19 cellular contexts compared by ENCODE assay signal in the genomic region with DNA sequence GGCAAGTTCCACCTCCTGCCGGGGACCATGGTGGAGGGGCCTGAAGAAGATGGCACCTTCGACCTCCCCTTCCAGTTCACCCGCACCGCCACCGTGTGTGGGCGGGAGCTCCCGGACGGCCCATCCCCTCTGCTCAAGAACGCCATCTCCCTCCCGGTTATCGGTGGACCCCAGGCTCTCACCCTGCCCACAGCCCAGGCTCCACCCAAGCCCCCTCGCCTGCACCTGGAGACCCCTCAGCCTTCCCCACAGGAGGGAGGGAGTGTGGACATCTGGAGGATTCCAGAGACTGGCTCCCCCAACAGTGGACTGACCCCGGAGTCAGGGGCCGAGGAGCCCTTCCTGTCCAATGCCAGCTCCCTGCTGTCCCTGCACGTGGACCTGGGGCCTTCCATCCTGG. TPM values are rescaled to one million over a fixed set of nuclear protein-coding genes. Genes with fewer than 3 reads are reported as not detected.
DNase-seq lines count a peak whose midpoint lies in the region; ATAC-seq and TF ChIP-seq lines count a peak whose summit lies in the region.
"Had no signal": no experiment of that assay in that cellular context is flagged by ENCODE, and none has a peak within 500 bp of the region (broad histone marks: within the 10 kb centered on the region; RNA-seq: fewer than 3 reads in every experiment).

No MANE protein-coding gene starts in this region.

- H3K27ac Mint-ChIP-seq in WTC11 = no peak overlapping the region
- no peak overlapping the region for H3K27ac Mint-ChIP-seq in CD4-positive, alpha-beta memory T cell
- H3K27ac Mint-ChIP-seq: CD8-positive, alpha-beta T cell had no signal

- no peak overlapping the region for H3K18ac ChIP-seq in neuronal stem cell (ENCODE audit: low read length)

- H3K4me1 ChIP-seq in heart right ventricle (peaks cover 0 to 67% (median 48%) of the 10 kb centered on the region in 9 donors), neuronal stem cell (ENCODE audit: control insufficient read depth in 2 of 2, insufficient read depth in 1 of 2, low read depth in 1 of 2, low read length in 2 of 2) (peaks cover 8 to 13% of the 10 kb centered on the region in 2 donors), transverse colon (peaks cover 10 to 32% (median 18%) of the 10 kb centered on the region in 4 donors)
- H3K4me1 ChIP-seq in CD4-positive, alpha-beta memory T cell (ENCODE audit: insufficient read depth, low read length) = peaks cover 2% of the 10 kb centered on the region

- H3K9me3 ChIP-seq in heart right ventricle (no peaks in the 10 kb centered on the region), neuronal stem cell (replicated peaks in 1 of 2; ENCODE audit: control insufficient read depth in 2 of 2, insufficient read depth in 1 of 2, low read depth in 1 of 2, low read length in 2 of 2) (no peaks in the 10 kb centered on the region), transverse colon (no peaks in the 10 kb centered on the region)
- no peaks in the 10 kb centered on the region for H3K9me3 ChIP-seq in CD4-positive, alpha-beta memory T cell (ENCODE audit: control insufficient read depth in 1 of 2, low read length in 2 of 2)
- H3K9me3 ChIP-seq: BLaER1 treated with 17β-estradiol and CSF1 and Interleukin-3, amounts not matched to agents 10 nM and 100 nM had no signal

- no peak overlapping the region for H2AFZ ChIP-seq in neuronal stem cell (ENCODE audit: low read length)

- no peak overlapping the region for H2BK12ac ChIP-seq in neuronal stem cell (ENCODE audit: low read length)

- peak overlapping the region; percentile 91 for H3K23ac ChIP-seq in neuronal stem cell (ENCODE audit: low read depth, low read length, poor library complexity)

- peaks cover 17% of the 10 kb centered on the region for H3K36me3 Mint-ChIP-seq in WTC11
- H3K36me3 Mint-ChIP-seq in CD4-positive, alpha-beta memory T cell = no peaks in the 10 kb centered on the region
- H3K36me3 Mint-ChIP-seq: CD8-positive, alpha-beta T cell had no signal

- no peaks in the 10 kb centered on the region for H3K27me3 ChIP-seq in heart right ventricle
- no peaks in the 10 kb centered on the region for H3K27me3 ChIP-seq in neuronal stem cell (ENCODE audit: control insufficient read depth in 3 of 3, insufficient read depth in 3 of 3, low read depth in 1 of 3, low read length in 3 of 3)
- H3K27me3 ChIP-seq in transverse colon = no peaks in the 10 kb centered on the region
- no peaks in the 10 kb centered on the region for H3K27me3 ChIP-seq in CD4-positive, alpha-beta memory T cell (ENCODE audit: insufficient read depth, low read length)
- H3K27me3 ChIP-seq: BLaER1 treated with 17β-estradiol and CSF1 and Interleukin-3, amounts not matched to agents 10 nM and 100 nM had no signal

- intact Hi-C loops in left ventricle myocardium superior (cut with micrococcal nuclease) = no loop called here
- intact Hi-C loops in heart right ventricle (cut with DNase I) = no loop called here
- intact Hi-C loops in transverse colon (cut with DNase I; ENCODE audit: low total_unique reads) = no loop called here
- intact Hi-C loops in CD4-positive, alpha-beta memory T cell (cut with micrococcal nuclease) = no loop called here

- 81 to 82% methylated on average over 14 to 15 of the region's 15 CpGs for WGBS in heart right ventricle, 2 donors
- no CpG with 5 or more reads among the region's 15 CpGs for WGBS in neuronal stem cell (ENCODE audit: extremely low coverage in 2 of 2, insufficient read length in 2 of 2, insufficient replicate concordance in 1 of 2), 2 donors
- 84% methylated on average over 15 of the region's 15 CpGs; no CpG with 5 or more reads in 1 of the 2 donors for WGBS in transverse colon (ENCODE audit: low coverage in 1 of 2), 2 donors

- H2AK5ac ChIP-seq in neuronal stem cell (ENCODE audit: low read depth, low read length) = no peak overlapping the region

- peaks cover 24% of the 10 kb centered on the region for H3K4me1 Mint-ChIP-seq in WTC11
- peaks cover 0 to 1% (median under 1%) of the 10 kb centered on the region in 4 donors for H3K4me1 Mint-ChIP-seq in CD4-positive, alpha-beta memory T cell

- H3K4me3 Mint-ChIP-seq in WTC11 = no peak overlapping the region
- no peak overlapping the region for H3K4me3 Mint-ChIP-seq in CD4-positive, alpha-beta memory T cell
- H3K4me3 Mint-ChIP-seq: CD8-positive, alpha-beta T cell had no signal

- no peaks in the 10 kb centered on the region for H3K9me3 Mint-ChIP-seq in WTC11
- H3K9me3 Mint-ChIP-seq in CD4-positive, alpha-beta memory T cell = no peaks in the 10 kb centered on the region
- H3K9me3 Mint-ChIP-seq: CD8-positive, alpha-beta T cell had no signal

- no peak for TF ChIP-seq CTCF in heart right ventricle (IDR thresholded peaks at IDR 0.05)
- no peak for TF ChIP-seq CTCF in transverse colon (IDR thresholded peaks at IDR 0.05)
- TF ChIP-seq CTCF in WTC11 (IDR thresholded peaks at IDR 0.05) = no peak

- in situ Hi-C loops in transverse colon (cut with MboI; ENCODE audit: low pct_ligation_motif_present in 1 of 4, low pct_unique_long_range_greater_than_20kb in 1 of 4, low sequenced_read_pairs in 3 of 4) = loop anchor here in 2 of 4 donors (10.0 kb wide), 1 partner anchor 46 kb away; no protein-coding TSS in a partner anchor

- no peak overlapping the region for H3K4me3 ChIP-seq in heart right ventricle
- H3K4me3 ChIP-seq in neuronal stem cell (ENCODE audit: low read length in 2 of 2) = no peak overlapping the region
- H3K4me3 ChIP-seq in transverse colon = no peak overlapping the region
- no peak overlapping the region for H3K4me3 ChIP-seq in CD4-positive, alpha-beta memory T cell (ENCODE audit: low read length in 2 of 2)
- H3K4me3 ChIP-seq: BLaER1 treated with 17β-estradiol and CSF1 and Interleukin-3, amounts not matched to agents 10 nM and 100 nM had no signal

- CTCF ChIA-PET in WTC11 (lab: Charles Lee) = interaction anchor here (13.2 kb wide), 1 partner anchor 11 kb away, joined by 232 read pairs; the partner anchor contains the start of gene DPF2
- CTCF ChIA-PET in CD4-positive, alpha-beta memory T cell (lab: Charles Lee; ENCODE audit: partially characterized antibody) = interaction anchor here (1.3 to 1.9 kb wide), 2 partner anchors 9 to 12 kb away, joined by 3 to 7 read pairs; partner anchors contain the start of gene DPF2

- no peak overlapping the region for H3K9ac ChIP-seq in neuronal stem cell (ENCODE audit: low read depth, low read length, poor library complexity)

- ATAC-seq in left ventricle myocardium superior (no peak), heart right ventricle (no peak), WTC11 (no peak), HG03097 (IDR thresholded peaks at IDR 0.05; ENCODE audit: low FRiP score, unreplicated experiment) (no peak)
- ATAC-seq: CD8-positive, alpha-beta T cell had no signal

- no peak overlapping the region for H2BK5ac ChIP-seq in neuronal stem cell (ENCODE audit: low read length)

- H3K4ac ChIP-seq in neuronal stem cell (ENCODE audit: low read length) = no peak overlapping the region

- H4K91ac ChIP-seq in neuronal stem cell (ENCODE audit: low read depth, low read length, poor library complexity) = no peak overlapping the region

- no peak overlapping the region for H3K4me2 ChIP-seq in neuronal stem cell (ENCODE audit: insufficient read depth, low read length, poor library complexity, severe bottlenecking)

- peaks cover 3% of the 10 kb centered on the region for H3K79me1 ChIP-seq in neuronal stem cell (ENCODE audit: low read depth, low read length)

- peak; percentile 23 for DNase-seq in left ventricle myocardium superior
- DNase-seq in heart right ventricle = no peak
- DNase-seq in neuronal stem cell (ENCODE audit: low spot score) = no peak
- no peak for DNase-seq in transverse colon
- no peak for DNase-seq in WTC11 (ENCODE audit: low spot score)
- no peak for DNase-seq in CD4-positive, alpha-beta memory T cell
- DNase-seq: 8988T; Calu3; CD8-positive, alpha-beta T cell; DMS153; MV-4-11; NCI-H1105 treated with DMSO at 0.1 percent for 48 hours; NCI-H2029 treated with DMSO at 0.1 percent for 48 hours; NCI-H446; NCI-H526; OCI-M1; Right ventricle myocardium superior had no signal

- H2BK15ac ChIP-seq in neuronal stem cell (ENCODE audit: low read length) = peak overlapping the region; percentile 67

- H3K36me3 ChIP-seq in heart right ventricle = peaks cover 0 to 41% (median 13%) of the 10 kb centered on the region in 9 donors
- peaks cover 6 to 24% of the 10 kb centered on the region in 2 donors for H3K36me3 ChIP-seq in neuronal stem cell (replicated peaks in 1 of 2; ENCODE audit: control insufficient read depth in 2 of 2, insufficient read depth in 2 of 2, low read length in 2 of 2)
- peaks cover 0 to 15% (median 7%) of the 10 kb centered on the region in 4 donors for H3K36me3 ChIP-seq in transverse colon
- no peaks in the 10 kb centered on the region for H3K36me3 ChIP-seq in CD4-positive, alpha-beta memory T cell (ENCODE audit: insufficient read depth, low read length)

- no peak overlapping the region for H2BK120ac ChIP-seq in neuronal stem cell (ENCODE audit: low read depth, low read length)

- POLR2A ChIA-PET in WTC11 (lab: Charles Lee) = no interaction called here
- POLR2A ChIA-PET in CD4-positive, alpha-beta memory T cell (lab: Charles Lee; ENCODE audit: partially characterized antibody) = no interaction called here

- no peak overlapping the region for H3K14ac ChIP-seq in neuronal stem cell (ENCODE audit: low read length)

- TF ChIP-seq EP300 in transverse colon (IDR thresholded peaks at IDR 0.05; ENCODE audit: low read depth) = no peak

- no peak for TF ChIP-seq POLR2A in transverse colon (IDR thresholded peaks at IDR 0.05)

- no peaks in the 10 kb centered on the region for H3K27me3 Mint-ChIP-seq in WTC11 (ENCODE audit: low read depth)
- peaks cover 2 to 12% of the 10 kb centered on the region in 2 donors for H3K27me3 Mint-ChIP-seq in CD4-positive, alpha-beta memory T cell

- H3K27ac ChIP-seq in heart right ventricle (peak overlapping the region in 3 of 10 donors; percentile 1 to 60 (median 48)), neuronal stem cell (replicated peaks; ENCODE audit: low read length) (no peak overlapping the region), transverse colon (peak overlapping the region in 3 of 4 donors; percentile 4 to 36 (median 18))
- H3K27ac ChIP-seq in CD4-positive, alpha-beta memory T cell (ENCODE audit: low read depth, low read length) = no peak overlapping the region
- H3K27ac ChIP-seq: BLaER1 treated with 17β-estradiol and CSF1 and Interleukin-3, amounts not matched to agents 10 nM and 100 nM had no signal

- no peak overlapping the region for H4K8ac ChIP-seq in neuronal stem cell (ENCODE audit: low read depth, low read length)

RNA-seq across cellular contexts. Expression of gene CDC42EP2, which starts 6.4 kb away (rescaled TPM):
- total RNA-seq in left ventricle myocardium superior = 13.0 TPM
- total RNA-seq in heart right ventricle = 10 to 100 TPM in 4 of 10 donors, 1 to 10 TPM in 6; 3.9 to 21.9 (median 9.0) TPM
- 10 to 100 TPM; 13.2 to 21.1 TPM for polyA plus RNA-seq in heart right ventricle
- polyA plus RNA-seq in neuronal stem cell (2013, experiment 1 of 2) = 1.4 TPM
- polyA plus RNA-seq in neuronal stem cell (2013, experiment 2 of 2) = 1.6 TPM
- total RNA-seq in transverse colon = 10 to 100 TPM in 3 of 4 donors, 1 to 10 TPM in 1; 9.1 to 22.7 (median 14.5) TPM
- total RNA-seq in WTC11 (2021) = 11.0 to 15.2 TPM (median 11.5 TPM) in 3 replicates
- total RNA-seq in CD4-positive, alpha-beta memory T cell = under 1 TPM; 0.55 to 0.67 TPM
- not detected for polyA plus RNA-seq in CD4-positive, alpha-beta memory T cell

RNA-seq across cellular contexts. Expression of gene DPF2, which starts 12.6 kb away (rescaled TPM):
- total RNA-seq in left ventricle myocardium superior (53.9 TPM), heart right ventricle (10 to 100 TPM; 37.4 to 63.4 (median 50.6) TPM), transverse colon (10 to 100 TPM; 29.1 to 50.9 (median 37.6) TPM), WTC11 (2021) (59.0 to 71.0 TPM (median 66.3 TPM) in 3 replicates)
- polyA plus RNA-seq in heart right ventricle = 10 to 100 TPM; 24.9 to 32.6 TPM
- polyA plus RNA-seq in neuronal stem cell (2013, experiment 1 of 2) = 78.6 TPM
- polyA plus RNA-seq in neuronal stem cell (2013, experiment 2 of 2) = 77.3 TPM
- total RNA-seq in CD4-positive, alpha-beta memory T cell = 100 to 1,000 TPM; 101 to 102 TPM
- polyA plus RNA-seq in CD4-positive, alpha-beta memory T cell = 10 to 100 TPM; 65.1 to 67.8 TPM

RNA-seq across cellular contexts. Expression of gene TIGD3, which starts 33.5 kb away (rescaled TPM):
- total RNA-seq in left ventricle myocardium superior (0.97 TPM), heart right ventricle (under 1 TPM in 8 of 10 donors, not detected in 2; 0.11 to 0.87 (median 0.33) TPM), transverse colon (1 to 10 TPM in 1 of 4 donors, under 1 TPM in 2, not detected in 1; 0.48 to 3.0 (median 0.75) TPM), WTC11 (2021) (1.9 to 2.3 TPM (median 2.1 TPM) in 3 replicates)
- polyA plus RNA-seq in heart right ventricle = under 1 TPM; 0.19 to 0.80 TPM
- 1.8 TPM for polyA plus RNA-seq in neuronal stem cell (2013, experiment 1 of 2)
- polyA plus RNA-seq in neuronal stem cell (2013, experiment 2 of 2) = 1.6 TPM
- total RNA-seq in CD4-positive, alpha-beta memory T cell = 1 to 10 TPM in 1 of 2 experiments, under 1 TPM in 1; 0.96 to 1.1 TPM
- under 1 TPM in 1 of 2 donors, not detected in 1; 0.26 TPM for polyA plus RNA-seq in CD4-positive, alpha-beta memory T cell

RNA-seq across cellular contexts. Expression of gene POLA2, which starts 59.3 kb away (rescaled TPM):
- total RNA-seq in left ventricle myocardium superior (3.5 TPM), heart right ventricle (1 to 10 TPM; 2.3 to 7.3 (median 3.8) TPM), transverse colon (10 to 100 TPM in 1 of 4 donors, 1 to 10 TPM in 3; 3.0 to 17.5 (median 6.2) TPM), WTC11 (2021) (26.9 to 35.6 TPM (median 28.5 TPM) in 3 replicates)
- 1 to 10 TPM; 8.6 to 9.4 TPM for polyA plus RNA-seq in heart right ventricle
- polyA plus RNA-seq in neuronal stem cell (2013, experiment 1 of 2) = 13.5 TPM
- polyA plus RNA-seq in neuronal stem cell (2013, experiment 2 of 2) = 13.4 TPM
- 10 to 100 TPM; 26.4 to 27.3 TPM for total RNA-seq in CD4-positive, alpha-beta memory T cell
- 10 to 100 TPM in 1 of 2 donors, 1 to 10 TPM in 1; 7.8 to 13.7 TPM for polyA plus RNA-seq in CD4-positive, alpha-beta memory T cell

Comparison
In these comparisons a context has a peak if more than half of its experiments do, and no peak if none do; other contexts are left out.
1. H3K27ac ChIP-seq: peak in transverse colon (3 of 4); none in neuronal stem cell (single experiment) and CD4-positive, alpha-beta memory T cell (single experiment).